Comparison of ENCODE assay signal across 24 cellular contexts in genomic region chr1:227362039-227362438, GRCh38. TPM values are rescaled to one million over a fixed set of nuclear protein-coding genes. Genes with fewer than 3 reads are reported as not detected.
DNase-seq lines count a peak whose midpoint lies in the region; ATAC-seq and TF ChIP-seq lines count a peak whose summit lies in the region.
"Had no signal": no experiment of that assay in that cellular context is flagged by ENCODE, and none has a peak within 500 bp of the region (broad histone marks: within the 10 kb centered on the region; RNA-seq: fewer than 3 reads in every experiment).

No MANE protein-coding gene starts in this region.

- POLR2A ChIA-PET in IMR-90 (lab: Charles Lee; ENCODE audit: unreplicated experiment) = no interaction called here

- H3K27ac Mint-ChIP-seq in natural killer cell = no peak overlapping the region
- H3K27ac Mint-ChIP-seq: CD14-positive monocyte; CD8-positive, alpha-beta memory T cell had no signal

- H3K79me1 ChIP-seq in IMR-90 (ENCODE audit: low read depth in 1 of 2, low read length in 2 of 2) = no peaks in the 10 kb centered on the region

- peaks cover 0 to 3% of the 10 kb centered on the region in 2 donors for H3K27me3 Mint-ChIP-seq in natural killer cell (ENCODE audit: low read depth in 2 of 2)

- peak; percentile 64 for ATAC-seq in IMR-90 (ENCODE audit: low read depth)
- ATAC-seq in natural killer cell = no peak
- no peak for ATAC-seq in GM19023 (IDR thresholded peaks at IDR 0.05; ENCODE audit: unreplicated experiment)

- no peaks in the 10 kb centered on the region for H3K9me3 ChIP-seq in IMR-90 (ENCODE audit: control insufficient read depth, insufficient read depth, low read length)
- H3K9me3 ChIP-seq: BE2C had no signal

- no peak for TF ChIP-seq CTCF in AG10803 (conservative IDR thresholded peaks at IDR 0.05; ENCODE audit: low read length)
- no peak for TF ChIP-seq CTCF in IMR-90 (conservative IDR thresholded peaks at IDR 0.05; ENCODE audit: low read depth, low read length)
- no peak for TF ChIP-seq CTCF in natural killer cell (IDR thresholded peaks at IDR 0.05)

- dilution Hi-C loops in IMR-90 (cut with HindIII; ENCODE audit: low sequenced_read_pairs, unreplicated experiment) = no loop called here

- BruUV-seq in IMR-90 (replicated peaks; lab: Mats Ljungman, UMichigan) = no TSS peak

- DNase-seq in AG10803 (ENCODE audit: low read depth) (peak; percentile 9), IMR-90 (peak; percentile 56), dedifferentiated amniotic fluid mesenchymal stem cell (ENCODE audit: extremely low spot score) (peak; percentile 24), iris pigment epithelial cell (ENCODE audit: low read depth) (peak; percentile 76), natural killer cell (no peak), NCI-H69 (lab: John Stamatoyannopoulos, UW) (no peak)
- DNase-seq: BE2C; CD8-positive, alpha-beta memory T cell; DMS 273 treated with DMSO at 0.1 percent for 48 hours; DMS79; GF-D8; H7; KBM-7; MV-4-11; NCI-H1105; NCI-H1436 treated with DMSO at 0.1 percent for 48 hours; NCI-H1930; NCI-H446 treated with DMSO at 0.1 percent for 48 hours; NCI-H526; Right ventricle myocardium superior; RPMI8226 had no signal

- peak overlapping the region; percentile 18 for H2AFZ ChIP-seq in IMR-90 (replicated peaks; ENCODE audit: low read length, poor library complexity)

- H3K14ac ChIP-seq in IMR-90 (replicated peaks; ENCODE audit: low read depth, low read length) = no peak overlapping the region

- H3K4me3 Mint-ChIP-seq in natural killer cell = no peak overlapping the region
- H3K4me3 Mint-ChIP-seq: CD14-positive monocyte; CD8-positive, alpha-beta memory T cell had no signal

- H4K20me1 ChIP-seq in IMR-90 (ENCODE audit: insufficient read depth, low read length) = 0 out of 2 replicates have a peak, but pooled peaks cover 3% of the 10 kb centered on the region

- CTCF ChIA-PET in IMR-90 (lab: Yijun Ruan, JAX) = interaction anchor here (0.7 kb wide), 1 partner anchor 479 kb away, joined by 7 read pairs; no protein-coding TSS in a partner anchor

- no peak overlapping the region for H3K4me2 ChIP-seq in IMR-90 (ENCODE audit: low read depth, low read length)

- no peaks in the 10 kb centered on the region for H3K36me3 ChIP-seq in IMR-90 (ENCODE audit: control insufficient read depth, insufficient read depth, low read length)
- H3K36me3 ChIP-seq: BE2C had no signal

- no peak overlapping the region for H3K9ac ChIP-seq in IMR-90 (ENCODE audit: low read depth, low read length)

- H3K27ac ChIP-seq in IMR-90 (ENCODE audit: insufficient read depth, low read length) = no peak overlapping the region
- H3K27ac ChIP-seq: 22Rv1 had no signal

- intact Hi-C loops in IMR-90 (cut with micrococcal nuclease) (no loop called here), natural killer cell (cut with micrococcal nuclease) (no loop called here)

- no peak overlapping the region for H3K56ac ChIP-seq in IMR-90 (ENCODE audit: extremely low read depth, insufficient read depth, low read length)

- no peak overlapping the region for H2BK15ac ChIP-seq in IMR-90 (ENCODE audit: low read depth, low read length)

- peaks cover 4% of the 10 kb centered on the region; the same call in 1 of the 2 replicates for H3K27me3 ChIP-seq in IMR-90 (ENCODE audit: control insufficient read depth, insufficient read depth, low read length)
- H3K27me3 ChIP-seq: BE2C had no signal

- TF ChIP-seq RAD21 in IMR-90 (IDR thresholded peaks at IDR 0.05; ENCODE audit: low read length) = no peak

- no peak overlapping the region for H3K4ac ChIP-seq in IMR-90 (ENCODE audit: low read depth, low read length)

- H4K91ac ChIP-seq in IMR-90 (ENCODE audit: insufficient read depth, low read depth, low read length) = no peak overlapping the region

- no peaks in the 10 kb centered on the region for H3K4me1 Mint-ChIP-seq in natural killer cell
- H3K4me1 Mint-ChIP-seq: CD14-positive monocyte; CD8-positive, alpha-beta memory T cell had no signal

- no peak overlapping the region for H2BK120ac ChIP-seq in IMR-90 (ENCODE audit: low read depth, low read length)

- no peak overlapping the region for H3K23ac ChIP-seq in IMR-90 (ENCODE audit: low read depth, low read length)

- no peak overlapping the region for H2AK5ac ChIP-seq in IMR-90 (ENCODE audit: low read depth, low read length)

- H3K9me3 Mint-ChIP-seq in natural killer cell = no peaks in the 10 kb centered on the region
- H3K9me3 Mint-ChIP-seq: CD8-positive, alpha-beta memory T cell had no signal

- no peak overlapping the region for H2BK20ac ChIP-seq in IMR-90 (ENCODE audit: low read depth, low read length)

- no peak overlapping the region for H4K8ac ChIP-seq in IMR-90 (ENCODE audit: low read depth in 2 of 2, low read length in 2 of 2)

- H4K5ac ChIP-seq in IMR-90 (ENCODE audit: low read depth, low read length) = no peak overlapping the region

- no peak overlapping the region for H2AK9ac ChIP-seq in IMR-90 (replicated peaks; ENCODE audit: low read depth, low read length, poor library complexity)

- TF ChIP-seq POLR2A in IMR-90 (IDR thresholded peaks at IDR 0.05; ENCODE audit: low read depth, low read length) = no peak

- in situ Hi-C loops in IMR-90 (cut with MboI; ENCODE audit: low sequenced_read_pairs) = no loop called here

- no peaks in the 10 kb centered on the region for H3K36me3 Mint-ChIP-seq in natural killer cell
- H3K36me3 Mint-ChIP-seq: CD14-positive monocyte; CD8-positive, alpha-beta memory T cell had no signal

- H3K4me3 ChIP-seq in AG10803 (ENCODE audit: low read length) (no peak overlapping the region), IMR-90 (ENCODE audit: insufficient read depth, low read depth, low read length) (no peak overlapping the region)

- peaks cover 7% of the 10 kb centered on the region; the same call in 1 of the 2 replicates for H3K4me1 ChIP-seq in IMR-90 (ENCODE audit: control insufficient read depth, insufficient read depth, low read length)

- no CpG with 5 or more reads among the region's 1 CpG for WGBS in IMR-90 (ENCODE audit: extremely low coverage in 2 of 2, insufficient read length in 1 of 2), 2 experiments

- H3K18ac ChIP-seq in IMR-90 (ENCODE audit: low read depth, low read length) = no peak overlapping the region

- H2BK5ac ChIP-seq in IMR-90 (ENCODE audit: low read depth, low read length, poor library complexity, severe bottlenecking) = no peak overlapping the region

- peaks cover 5% of the 10 kb centered on the region for H3K9me1 ChIP-seq in IMR-90 (ENCODE audit: insufficient read depth, low read length)

TF ChIP-seq in IMR-90, 13 proteins besides CTCF, POLR2A, EP300 and RAD21:
- TF ChIP-seq USF2 (IDR thresholded peaks at IDR 0.05; ENCODE audit: low read depth, low read length) (no peak), BHLHE40 (IDR thresholded peaks at IDR 0.05; ENCODE audit: low read depth, low read length) (peak; percentile 51; the same call in 1 of the 2 replicates), FOS (IDR thresholded peaks at IDR 0.05; ENCODE audit: low read depth, low read length) (no peak)

RNA-seq across cellular contexts. Expression of gene CDC42BPA, which starts 43.7 kb away (rescaled TPM):
- total RNA-seq in IMR-90 (2012; rRNA removed) (27.8 and 36.4 TPM in 2 replicates), natural killer cell (1 to 10 TPM in 1 of 3 donors, under 1 TPM in 2; 0.14 to 2.4 (median 0.77) TPM)
- polyA plus RNA-seq in IMR-90 (2012; rRNA removed) = 7.7 and 9.4 TPM in 2 replicates
- 2.8 and 4.1 TPM in 2 replicates for polyA plus RNA-seq in IMR-90 (2012; cell fraction: cytosol; rRNA removed)
- 8.9 and 19.7 TPM in 2 replicates for polyA plus RNA-seq in IMR-90 (2012; cell fraction: nucleus; rRNA removed; ENCODE audit: low replicate concordance)

Comparison
In these comparisons a context has a peak if more than half of its experiments do, and no peak if none do; other contexts are left out.
1. DNase-seq: peak in AG10803 (single experiment), IMR-90 (single experiment), dedifferentiated amniotic fluid mesenchymal stem cell (single experiment) and iris pigment epithelial cell (single experiment); none in natural killer cell (single experiment) and NCI-H69 (single experiment).